1 cellular context compared by ENCODE assay signal in genomic region chr12:55727643-55728184, GRCh38.
TF ChIP-seq lines count a peak whose summit lies in the region.

No MANE protein-coding gene starts in this region.

TF ChIP-seq in K562, 482 proteins besides CTCF, POLR2A, EP300 and RAD21 (continued from another document and continues in another):
- 0 out of 4 replicates have a peak, but pooled peaks of 1 of the 2 experiments have one; percentile 13 for TF ChIP-seq MLLT1 (IDR thresholded peaks at IDR 0.05)
- TF ChIP-seq HMGXB4 (CRISPR knock-in tag; IDR thresholded peaks at IDR 0.05): no peak
- TF ChIP-seq THAP7 (CRISPR knock-in tag; IDR thresholded peaks at IDR 0.05): no peak
- no peak for TF ChIP-seq PRMT5 (CRISPR knock-in tag; IDR thresholded peaks at IDR 0.05)
- TF ChIP-seq ZNF143 (CRISPR knock-in tag; IDR thresholded peaks at IDR 0.05): 0 out of 2 replicates have a peak, but pooled peaks have one; percentile 34
- no peak for TF ChIP-seq MEF2A (IDR thresholded peaks at IDR 0.05; ENCODE audit: control insufficient read depth, low read depth, low read length)
- peak; percentile 88 for TF ChIP-seq BHLHE40 (IDR thresholded peaks at IDR 0.05; ENCODE audit: low read length)
- no peak for TF ChIP-seq BRF1 (IDR thresholded peaks at IDR 0.05; ENCODE audit: borderline replicate concordance, extremely low read depth, insufficient read length)
- no peak for TF ChIP-seq CREBBP (IDR thresholded peaks at IDR 0.05; ENCODE audit: low read depth, low read length)
- no peak for TF ChIP-seq POLR3G (IDR thresholded peaks at IDR 0.05; ENCODE audit: extremely low read depth, insufficient read length, insufficient replicate concordance)
- peak; percentile 56 for TF ChIP-seq NKRF (IDR thresholded peaks at IDR 0.05; ENCODE audit: borderline replicate concordance)
- TF ChIP-seq LEF1 (IDR thresholded peaks at IDR 0.05): 0 out of 2 replicates have a peak, but pooled peaks have one; percentile 34
- TF ChIP-seq ZNF146 (CRISPR knock-in tag; IDR thresholded peaks at IDR 0.05; ENCODE audit: unreplicated experiment): no peak
- TF ChIP-seq HDAC8 (tag; IDR thresholded peaks at IDR 0.05): no peak
- TF ChIP-seq ZNF41 (CRISPR knock-in tag; conservative IDR thresholded peaks at IDR 0.05): no peak
- peak; percentile 92 for TF ChIP-seq NFIC (IDR thresholded peaks at IDR 0.05)
- TF ChIP-seq ZC3H8 (IDR thresholded peaks at IDR 0.05): no peak
- TF ChIP-seq NR4A1 (CRISPR knock-in tag; IDR thresholded peaks at IDR 0.05): no peak
- TF ChIP-seq NR4A1 (tag; IDR thresholded peaks at IDR 0.05): no peak
- TF ChIP-seq SIN3A (IDR thresholded peaks at IDR 0.05; ENCODE audit: borderline replicate concordance in 2 of 2, control insufficient read depth in 1 of 2, low read depth in 2 of 2, low read length in 2 of 2): peak; percentile 8 to 57; a peak in 1 of 4 replicates
- TF ChIP-seq MXD1 (CRISPR knock-in tag; IDR thresholded peaks at IDR 0.05; ENCODE audit: borderline replicate concordance, poor library complexity, severe bottlenecking): no peak
- no peak for TF ChIP-seq RBBP5 (IDR thresholded peaks at IDR 0.05; ENCODE audit: borderline replicate concordance, insufficient read depth, low read length, poor library complexity, severe bottlenecking)
- no peak for TF ChIP-seq TCF15 (CRISPR knock-in tag; IDR thresholded peaks at IDR 0.05)
- TF ChIP-seq AFF4 (CRISPR knock-in tag; IDR thresholded peaks at IDR 0.05): no peak
- no peak for TF ChIP-seq SMARCC2 (IDR thresholded peaks at IDR 0.05; ENCODE audit: low read depth)
- TF ChIP-seq KDM2B (CRISPR knock-in tag; IDR thresholded peaks at IDR 0.05): no peak
- TF ChIP-seq ZNF584 (CRISPR knock-in tag; IDR thresholded peaks at IDR 0.05; ENCODE audit: low read depth): no peak
- TF ChIP-seq SMAD4 (CRISPR knock-in tag; conservative IDR thresholded peaks at IDR 0.05): peak; percentile 71
- 0 out of 4 replicates have a peak, but pooled peaks of 1 of the 2 experiments have one; percentile 54 for TF ChIP-seq ZNF639 (CRISPR knock-in tag; conservative IDR thresholded peaks at IDR 0.05 in 1 of 2, IDR thresholded peaks at IDR 0.05 in 1 of 2)
- no peak for TF ChIP-seq FUS (optimal IDR thresholded peaks at IDR 0.05; ENCODE audit: low read depth, low read length)
- TF ChIP-seq ZNF75A (CRISPR knock-in tag; IDR thresholded peaks at IDR 0.05): no peak
- TF ChIP-seq CTBP1 (IDR thresholded peaks at IDR 0.05; ENCODE audit: borderline replicate concordance): peak; percentile 69; the same call in 1 of the 2 replicates
- no peak for TF ChIP-seq GTF3C2 (IDR thresholded peaks at IDR 0.05; ENCODE audit: borderline replicate concordance, extremely low read depth, insufficient read length)
- TF ChIP-seq ELF2 (CRISPR knock-in tag; IDR thresholded peaks at IDR 0.05): no peak
- TF ChIP-seq AFF1 (IDR thresholded peaks at IDR 0.05; ENCODE audit: low read depth in 1 of 2, partially characterized antibody in 2 of 2): no peak
- TF ChIP-seq OTX1 (CRISPR knock-in tag; IDR thresholded peaks at IDR 0.05): peak; percentile 42; the same call in 1 of the 2 replicates
- TF ChIP-seq HBP1 (CRISPR knock-in tag; IDR thresholded peaks at IDR 0.05): peak; percentile 63; the same call in 1 of the 2 replicates
- no peak for TF ChIP-seq MCM2 (IDR thresholded peaks at IDR 0.05; ENCODE audit: low read depth)
- no peak for TF ChIP-seq TARDBP (IDR thresholded peaks at IDR 0.05)
